Comparison of ENCODE assay signal across 10 cellular contexts in the genomic region with DNA sequence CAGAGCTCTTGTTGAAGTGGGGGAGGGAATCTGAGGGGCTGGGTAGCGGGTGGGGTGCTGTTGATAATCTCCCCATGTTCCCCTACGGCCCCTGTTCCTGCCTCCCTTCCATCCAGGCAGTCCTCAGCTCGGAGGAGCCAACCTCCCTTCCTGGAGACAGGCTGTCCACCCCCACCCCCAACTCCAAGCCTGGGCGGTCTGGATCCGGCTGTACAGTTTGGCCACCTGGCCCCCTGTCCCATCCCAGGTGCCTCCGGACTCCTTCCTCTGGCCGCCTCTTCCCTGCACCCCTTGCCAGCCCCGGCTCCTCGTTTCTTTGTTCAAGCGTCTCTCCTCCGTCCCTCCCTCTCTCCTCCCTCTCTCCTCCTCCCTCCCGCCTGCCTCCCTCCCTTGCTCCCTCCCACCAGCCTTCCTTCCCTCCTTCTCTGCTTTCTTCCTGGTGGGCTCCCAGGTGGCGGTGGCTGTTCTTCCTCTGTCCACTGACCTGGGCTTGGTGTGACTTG. TPM values are rescaled to one million over a fixed set of nuclear protein-coding genes. Genes with fewer than 3 reads are reported as not detected.
A peak's percentile ranks its signal among the peaks of the same experiment; 100 is the strongest.
DNase-seq lines count a peak whose midpoint lies in the region; ATAC-seq and TF ChIP-seq lines count a peak whose summit lies in the region.
"Had no signal": no experiment of that assay in that cellular context is flagged by ENCODE, and none has a peak within 500 bp of the region (broad histone marks: within the 10 kb centered on the region; RNA-seq: fewer than 3 reads in every experiment).

No MANE protein-coding gene starts in this region.

- peaks cover 0 to 23% (median 0%) of the 10 kb centered on the region in 3 donors for H3K36me3 ChIP-seq in esophagus squamous epithelium
- H3K36me3 ChIP-seq in neural progenitor cell = no peaks in the 10 kb centered on the region
- H3K36me3 ChIP-seq in body of pancreas (replicated peaks in 1 of 2; ENCODE audit: insufficient read depth in 1 of 2, low read depth in 2 of 2) = no peaks in the 10 kb centered on the region

- peaks cover 35% of the 10 kb centered on the region for H3K79me2 ChIP-seq in neural progenitor cell (ENCODE audit: low read depth)

- H3K36me3 Mint-ChIP-seq in neural progenitor cell = no peaks in the 10 kb centered on the region
- H3K36me3 Mint-ChIP-seq: activated naive CD8-positive, alpha-beta T cell had no signal

- no peak overlapping the region for H2AFZ ChIP-seq in neural progenitor cell (replicated peaks)

- 15 to 23% methylated on average over 10 to 13 of the region's 13 CpGs for whole genome bisulfite sequencing in esophagus squamous epithelium, 2 donors
- 69 to 75% methylated on average over 11 to 13 of the region's 13 CpGs for WGBS in body of pancreas, 2 donors

- no peaks in the 10 kb centered on the region for H3F3A ChIP-seq in neural progenitor cell (ENCODE audit: low read depth)

- peaks cover 7% of the 10 kb centered on the region for H3K9me3 Mint-ChIP-seq in neural progenitor cell

- H3K4me1 ChIP-seq in esophagus squamous epithelium (peaks cover 50 to 95% (median 72%) of the 10 kb centered on the region in 3 donors), neural progenitor cell (peaks cover 39% of the 10 kb centered on the region), body of pancreas (peaks cover 19% of the 10 kb centered on the region)

- peak overlapping the region; percentile 94 for H3K4me2 ChIP-seq in neural progenitor cell

- peak in 3 of 4 donors; percentile 38 to 65 (median 40) for TF ChIP-seq POLR2A in esophagus squamous epithelium (IDR thresholded peaks at IDR 0.05)
- no peak for TF ChIP-seq POLR2A in body of pancreas (IDR thresholded peaks at IDR 0.05)

- H3K4me1 Mint-ChIP-seq in neural progenitor cell = peaks cover 46% of the 10 kb centered on the region

- ATAC-seq in body of pancreas (no peak), HG02798 (IDR thresholded peaks at IDR 0.05; ENCODE audit: poor library complexity, unreplicated experiment) (no peak), GM19324 (IDR thresholded peaks at IDR 0.05; ENCODE audit: low FRiP score, unreplicated experiment) (no peak)

- H3K9me3 ChIP-seq in esophagus squamous epithelium (no peaks in the 10 kb centered on the region), neural progenitor cell (ENCODE audit: low read depth) (no peaks in the 10 kb centered on the region), body of pancreas (no peaks in the 10 kb centered on the region)

- H3K27ac ChIP-seq in esophagus squamous epithelium (peak overlapping the region; percentile 89 to 97 (median 94)), neural progenitor cell (no peak overlapping the region), body of pancreas (no peak overlapping the region)

- H3K4me3 ChIP-seq in esophagus squamous epithelium (peak overlapping the region; percentile 65 to 86 (median 77)), neural progenitor cell (peak overlapping the region; percentile 94), body of pancreas (no peak overlapping the region)

- intact Hi-C loops in esophagus squamous epithelium (cut with DNase I) (no loop called here), body of pancreas (cut with DNase I) (no loop called here)

- DNase-seq in AG08395 (ENCODE audit: low spot score) (peak; percentile 44), NCI-H69 (lab: John Stamatoyannopoulos, UW) (peak; percentile 43), esophagus squamous epithelium (lab: John Stamatoyannopoulos, UW) (no peak), neural progenitor cell (ENCODE audit: low spot score) (peak; percentile 60), body of pancreas (no peak), DMS 273 treated with DMSO at 0.1 percent for 48 hours (lab: John Stamatoyannopoulos, UW) (no peak)
- DNase-seq: T-helper 9 cell had no signal

- peaks cover 65% of the 10 kb centered on the region for H4K20me1 ChIP-seq in neural progenitor cell (ENCODE audit: low read depth)

- H3K27ac Mint-ChIP-seq in neural progenitor cell = no peak overlapping the region
- H3K27ac Mint-ChIP-seq: activated naive CD8-positive, alpha-beta T cell had no signal

- H3K4me3 Mint-ChIP-seq in neural progenitor cell = peak overlapping the region; percentile 97

- peaks cover 27% of the 10 kb centered on the region for H3K27me3 Mint-ChIP-seq in neural progenitor cell (ENCODE audit: insufficient read depth, low read depth)

- peaks cover 0 to 23% (median 0%) of the 10 kb centered on the region in 4 donors for H3K27me3 ChIP-seq in esophagus squamous epithelium
- H3K27me3 ChIP-seq in neural progenitor cell = peaks cover 37% of the 10 kb centered on the region
- no peaks in the 10 kb centered on the region for H3K27me3 ChIP-seq in body of pancreas

- no peak overlapping the region for H3K9ac ChIP-seq in neural progenitor cell

- TF ChIP-seq CTCF in esophagus squamous epithelium (IDR thresholded peaks at IDR 0.05) (no peak), neural progenitor cell (IDR thresholded peaks at IDR 0.05) (no peak), body of pancreas (IDR thresholded peaks at IDR 0.05) (no peak)

RNA-seq across cellular contexts. Expression of a gene that starts 1.9 kb away (rescaled TPM):
- total RNA-seq in esophagus squamous epithelium (100 to 1,000 TPM in 3 of 4 donors, 10 to 100 TPM in 1; 56.8 to 146 (median 109) TPM), neural progenitor cell (ENCODE audit: low replicate concordance) (14.5 and 42.5 TPM in 2 replicates), body of pancreas (10 to 100 TPM in 1 of 2 donors, 1 to 10 TPM in 1; 5.2 to 25.4 TPM)

RNA-seq across cellular contexts. Expression of a gene that starts 34.4 kb away (rescaled TPM):
- total RNA-seq in esophagus squamous epithelium (not detected), neural progenitor cell (ENCODE audit: low replicate concordance) (0.03 TPM in 1 of 2 replicates, not detected in the other), body of pancreas (not detected)

RNA-seq across cellular contexts. Expression of a gene that starts 48.0 kb away (rescaled TPM):
- not detected for total RNA-seq in esophagus squamous epithelium
- 0.17 and 0.77 TPM in 2 replicates for total RNA-seq in neural progenitor cell (ENCODE audit: low replicate concordance)
- 10 to 100 TPM in 1 of 2 donors, 1 to 10 TPM in 1; 4.6 to 48.0 TPM for total RNA-seq in body of pancreas

Comparison
In these comparisons a context has a peak if more than half of its experiments do, and no peak if none do; other contexts are left out.
1. DNase-seq: peak in AG08395 (single experiment), NCI-H69 (single experiment) and neural progenitor cell (single experiment); none in esophagus squamous epithelium (single experiment), body of pancreas (0 of 4) and DMS 273 treated with DMSO at 0.1 percent for 48 hours (single experiment).
2. H3K27ac ChIP-seq: peak in esophagus squamous epithelium (4 of 4); none in neural progenitor cell (single experiment) and body of pancreas (0 of 4).
3. H3K4me3 ChIP-seq: peak in esophagus squamous epithelium (4 of 4) and neural progenitor cell (single experiment); none in body of pancreas (0 of 2).
4. POLR2A ChIP-seq: peak in esophagus squamous epithelium (3 of 4); none in body of pancreas (0 of 3).